Comparison of ENCODE assay signal across 8 cellular contexts in genomic region chr4:78749972-78750727, GRCh38.
A peak's percentile ranks its signal among the peaks of the same experiment; 100 is the strongest.
DNase-seq lines count a peak whose midpoint lies in the region; ATAC-seq and TF ChIP-seq lines count a peak whose summit lies in the region.

No MANE protein-coding gene starts in this region.

- H3K4me2 ChIP-seq in OCI-LY3 (ENCODE audit: low read length): peak overlapping the region; percentile 85

- TF ChIP-seq CTCF in OCI-LY3 (IDR thresholded peaks at IDR 0.05; ENCODE audit: low read depth, low read length) (no peak), neutrophil (IDR thresholded peaks at IDR 0.05) (no peak)

- H2AFZ ChIP-seq in OCI-LY3 (ENCODE audit: low read depth, low read length): no peak overlapping the region

- ATAC-seq in GM18873 (IDR thresholded peaks at IDR 0.05; ENCODE audit: low FRiP score, unreplicated experiment): peak; percentile 96
- peak; percentile 93 for ATAC-seq in HG02885 (IDR thresholded peaks at IDR 0.05; ENCODE audit: poor library complexity, unreplicated experiment)

- DNase-seq in posterior cingulate gyrus (no peak), kidney tubule cell (ENCODE audit: low spot score) (no peak), SW 1271 (lab: John Stamatoyannopoulos, UW) (no peak), NCI-H1105 treated with DMSO at 0.1 percent for 48 hours (lab: John Stamatoyannopoulos, UW) (no peak)

- peak overlapping the region; percentile 91 for H3K27ac ChIP-seq in OCI-LY3 (ENCODE audit: low read length)
- H3K27ac ChIP-seq in neutrophil: peak overlapping the region; percentile 68

- H3K4me1 ChIP-seq in OCI-LY3 (ENCODE audit: low read length) (peaks cover 57% of the 10 kb centered on the region), neutrophil (ENCODE audit: control insufficient read depth in 1 of 2, insufficient read depth in 1 of 2, low read depth in 1 of 2, low read length in 1 of 2) (peaks cover 17% of the 10 kb centered on the region in 2 experiments)

- intact Hi-C loops in posterior cingulate gyrus (cut with DNase I): no loop called here

- no peaks in the 10 kb centered on the region for H3K79me2 ChIP-seq in OCI-LY3 (ENCODE audit: low read length)

- peak overlapping the region; percentile 66 for H3K9ac ChIP-seq in OCI-LY3 (ENCODE audit: low read length)

- H3K4me3 ChIP-seq in OCI-LY3 (ENCODE audit: low read length) (peak overlapping the region; percentile 59), neutrophil (ENCODE audit: low read depth in 1 of 2, low read length in 1 of 2) (no peak overlapping the region)

- H3K9me3 ChIP-seq in OCI-LY3 (ENCODE audit: insufficient read depth, low read length): no peaks in the 10 kb centered on the region
- H3K9me3 ChIP-seq in neutrophil: no peaks in the 10 kb centered on the region

- H3K27me3 ChIP-seq in OCI-LY3 (ENCODE audit: low read depth, low read length) (no peaks in the 10 kb centered on the region), neutrophil (no peaks in the 10 kb centered on the region)

- no peaks in the 10 kb centered on the region for H4K20me1 ChIP-seq in OCI-LY3 (ENCODE audit: insufficient read depth, low read length)

- peaks cover 3% of the 10 kb centered on the region for H3K36me3 ChIP-seq in OCI-LY3 (replicated peaks; ENCODE audit: low read depth, low read length)
- no peaks in the 10 kb centered on the region for H3K36me3 ChIP-seq in neutrophil
